8 cellular contexts compared by ENCODE assay signal in the genomic region with DNA sequence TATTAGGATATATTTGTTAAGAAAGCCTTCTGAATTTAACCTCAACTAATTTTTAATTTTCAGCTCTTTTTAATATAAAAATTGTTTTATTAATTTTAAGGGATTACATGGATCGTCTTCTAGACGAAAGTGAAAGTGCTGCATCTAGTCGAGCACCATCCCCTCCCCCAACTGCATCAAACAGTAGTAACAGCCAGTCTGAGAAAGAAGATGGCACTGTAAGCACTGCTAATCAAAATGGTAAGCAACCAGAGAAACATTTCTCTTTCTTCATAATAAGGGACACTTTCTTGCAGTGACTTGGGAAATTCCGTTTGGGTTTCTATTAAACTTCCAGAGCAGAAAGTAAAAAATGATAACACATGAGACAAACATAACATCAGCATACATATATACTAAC. TPM values are rescaled to one million over a fixed set of nuclear protein-coding genes. Genes with fewer than 3 reads are reported as not detected.
DNase-seq lines count a peak whose midpoint lies in the region; ATAC-seq, FAIRE-seq and TF ChIP-seq lines count a peak whose summit lies in the region.

No MANE protein-coding gene starts in this region.

- H3K4me3 Mint-ChIP-seq in activated naive CD8-positive, alpha-beta T cell treated with anti-CD3 and anti-CD28 coated beads, Interleukin-2, amount 10 ng/mL, durations not matched to agents 7 days and 5 days, result peak overlapping the region; percentile 83
- no peak overlapping the region for H3K4me3 Mint-ChIP-seq in H9

- no peaks in the 10 kb centered on the region for H3K23me2 ChIP-seq in H9 (ENCODE audit: insufficient read length, low read depth, low read length, poor library complexity, severe bottlenecking)

- no peaks in the 10 kb centered on the region for H3K79me2 ChIP-seq in H9 (ENCODE audit: insufficient read depth, low read length)

- H2BK20ac ChIP-seq in H9 (ENCODE audit: low read depth, low read length, poor library complexity, severe bottlenecking), result no peak overlapping the region

- no peak overlapping the region for H3K18ac ChIP-seq in H9 (ENCODE audit: insufficient read length, low read depth, low read length)

- FAIRE-seq in GM12892 (lab: Jason Lieb, UNC), result no peak

- DNase-seq in Right ventricle myocardium superior (no peak), right atrium auricular region (ENCODE audit: low spot score) (no peak), midbrain (lab: John Stamatoyannopoulos, UW) (peak; percentile 70), upper lobe of right lung (no peak), H9 (no peak), epidermal melanocyte (ENCODE audit: insufficient read length, low spot score) (no peak), GM12892 (ENCODE audit: insufficient read length) (no peak)
- no peak for DNase-seq in activated naive CD8-positive, alpha-beta T cell treated with anti-CD3 and anti-CD28 coated beads, Interleukin-2, amount 10 ng/mL, durations not matched to agents 7 days and 5 days

- no peaks in the 10 kb centered on the region for H4K20me1 ChIP-seq in H9 (ENCODE audit: control insufficient read depth, insufficient read depth, insufficient read length)

- no peak overlapping the region for H4K8ac ChIP-seq in H9 (replicated peaks; ENCODE audit: insufficient read length, low read depth, low read length)

- no peak overlapping the region for H2AFZ ChIP-seq in H9 (ENCODE audit: low read length)

- no peak overlapping the region for H3K14ac ChIP-seq in H9 (ENCODE audit: insufficient read depth, low read length)

- no peaks in the 10 kb centered on the region for H3K9me3 ChIP-seq in right atrium auricular region
- H3K9me3 ChIP-seq in upper lobe of right lung, result no peaks in the 10 kb centered on the region
- H3K9me3 ChIP-seq in H9 (ENCODE audit: control insufficient read depth, low read depth, low read length), result no peaks in the 10 kb centered on the region

- H3K4me1 ChIP-seq in right atrium auricular region (peaks cover 0 to 8% of the 10 kb centered on the region in 2 donors), upper lobe of right lung (no peaks in the 10 kb centered on the region), H9 (ENCODE audit: insufficient read depth, low read length) (no peaks in the 10 kb centered on the region)

- H3K27ac Mint-ChIP-seq in activated naive CD8-positive, alpha-beta T cell treated with anti-CD3 and anti-CD28 coated beads, Interleukin-2, amount 10 ng/mL, durations not matched to agents 7 days and 5 days, result peak overlapping the region; percentile 93
- H3K27ac Mint-ChIP-seq in H9, result no peak overlapping the region

- H3K36me3 ChIP-seq in right atrium auricular region (peaks cover 80% of the 10 kb centered on the region), upper lobe of right lung (peaks cover 90% of the 10 kb centered on the region)

- H3T11ph ChIP-seq in H9 (ENCODE audit: low read length), result no peak overlapping the region

- H3K4ac ChIP-seq in H9 (ENCODE audit: low read depth, low read length), result no peak overlapping the region

- H3K27ac ChIP-seq in right atrium auricular region, result peak overlapping the region in 1 of 2 donors; percentile 29
- H3K27ac ChIP-seq in upper lobe of right lung, result no peak overlapping the region
- no peak overlapping the region for H3K27ac ChIP-seq in H9 (ENCODE audit: insufficient read length, low read depth, low read length)

- H2BK5ac ChIP-seq in H9 (ENCODE audit: insufficient read length, low read length), result no peak overlapping the region

- H3K27me3 ChIP-seq in right atrium auricular region (no peaks in the 10 kb centered on the region), upper lobe of right lung (no peaks in the 10 kb centered on the region), H9 (ENCODE audit: insufficient read depth, low read length) (no peaks in the 10 kb centered on the region)

- no peak overlapping the region for H2BK12ac ChIP-seq in H9 (ENCODE audit: insufficient read length, low read depth, low read length)

- no peak overlapping the region for H4K91ac ChIP-seq in H9 (ENCODE audit: insufficient read length, low read depth, low read length)

- no peak overlapping the region for H3K23ac ChIP-seq in H9 (ENCODE audit: insufficient read length, low read depth, low read length)

- H3K4me2 ChIP-seq in H9 (ENCODE audit: insufficient read depth, insufficient read length, low read length), result no peak overlapping the region

- no peaks in the 10 kb centered on the region for H3K27me3 Mint-ChIP-seq in activated naive CD8-positive, alpha-beta T cell treated with anti-CD3 and anti-CD28 coated beads, Interleukin-2, amount 10 ng/mL, durations not matched to agents 7 days and 5 days
- no peaks in the 10 kb centered on the region for H3K27me3 Mint-ChIP-seq in H9 (ENCODE audit: low read depth)

- no peak overlapping the region for H2AK5ac ChIP-seq in H9 (ENCODE audit: insufficient read length, low read length)

- no peaks in the 10 kb centered on the region for H3K79me1 ChIP-seq in H9 (ENCODE audit: insufficient read depth, low read depth, low read length, poor library complexity, severe bottlenecking)

- TF ChIP-seq CTCF in right atrium auricular region (IDR thresholded peaks at IDR 0.05) (no peak), upper lobe of right lung (IDR thresholded peaks at IDR 0.05) (no peak), H9 (conservative IDR thresholded peaks at IDR 0.05) (no peak)

- intact Hi-C loops in Right ventricle myocardium superior (cut with DNase I), result no loop called here
- intact Hi-C loops in upper lobe of right lung (cut with DNase I), result no loop called here

- H3K4me1 Mint-ChIP-seq in activated naive CD8-positive, alpha-beta T cell treated with anti-CD3 and anti-CD28 coated beads, Interleukin-2, amount 10 ng/mL, durations not matched to agents 7 days and 5 days, result peaks cover 20% of the 10 kb centered on the region
- H3K4me1 Mint-ChIP-seq in H9, result no peaks in the 10 kb centered on the region

- no CpG with 5 or more reads among the region's 4 CpGs for WGBS in H9 (ENCODE audit: extremely low coverage, insufficient read length, low lambda C conversion rate)

- H3K9me3 Mint-ChIP-seq in activated naive CD8-positive, alpha-beta T cell treated with anti-CD3 and anti-CD28 coated beads, Interleukin-2, amount 10 ng/mL, durations not matched to agents 7 days and 5 days, result no peaks in the 10 kb centered on the region
- H3K9me3 Mint-ChIP-seq in H9, result no peaks in the 10 kb centered on the region

- no peak for TF ChIP-seq POLR2A in GM12892 (IDR thresholded peaks at IDR 0.05; ENCODE audit: low read depth, low read length)

- H3K36me3 Mint-ChIP-seq in activated naive CD8-positive, alpha-beta T cell treated with anti-CD3 and anti-CD28 coated beads, Interleukin-2, amount 10 ng/mL, durations not matched to agents 7 days and 5 days, result peaks cover 31% of the 10 kb centered on the region
- H3K36me3 Mint-ChIP-seq in H9 (ENCODE audit: insufficient read depth in 1 of 3, low read depth in 3 of 3), result peaks cover 9 to 55% (median 47%) of the 10 kb centered on the region in 3 experiments; a peak in 5 of 7 replicates

- no peak overlapping the region for H4K5ac ChIP-seq in H9 (ENCODE audit: insufficient read length, low read depth, low read length)

- no peak overlapping the region for H3K56ac ChIP-seq in H9 (ENCODE audit: insufficient read length, low read depth, low read length)

- no peak overlapping the region for H2BK120ac ChIP-seq in H9 (ENCODE audit: low read depth, low read length, poor library complexity, severe bottlenecking)

- H2BK15ac ChIP-seq in H9 (ENCODE audit: low read depth, low read length), result no peak overlapping the region

- ATAC-seq in Right ventricle myocardium superior (ENCODE audit: poor library complexity), result peak; percentile 75
- ATAC-seq in activated naive CD8-positive, alpha-beta T cell treated with anti-CD3 and anti-CD28 coated beads, Interleukin-2, amount 10 ng/mL, durations not matched to agents 7 days and 5 days (ENCODE audit: low read depth), result peak; percentile 91
- ATAC-seq in upper lobe of right lung, result peak; percentile 51

- no peak overlapping the region for H3K9ac ChIP-seq in H9 (ENCODE audit: extremely low read depth, insufficient read length, low read length)

- peak overlapping the region in 1 of 2 donors; percentile 23 for H3K4me3 ChIP-seq in right atrium auricular region
- H3K4me3 ChIP-seq in upper lobe of right lung, result peak overlapping the region; percentile 41

- POLR2A ChIA-PET in activated naive CD8-positive, alpha-beta T cell treated with anti-CD3 and anti-CD28 coated beads, Interleukin-2, amount 10 ng/mL, durations not matched to agents 7 days and 5 days (lab: Charles Lee), result interaction anchor here (1.1 kb wide), 1 partner anchor 51 kb away, joined by 4 read pairs; no protein-coding TSS in a partner anchor

RNA-seq across cellular contexts. Expression of gene MIER1, which starts 56.9 kb away (rescaled TPM):
- 15.2 TPM for total RNA-seq in Right ventricle myocardium superior
- total RNA-seq in right atrium auricular region, result 10 to 100 TPM; 18.2 to 18.4 TPM
- 10 to 100 TPM; 55.5 to 57.1 TPM for total RNA-seq in activated naive CD8-positive, alpha-beta T cell treated with anti-CD3 and anti-CD28 coated beads, Interleukin-2, amount 10 ng/mL, durations not matched to agents 7 days and 5 days
- total RNA-seq in upper lobe of right lung, result 43.8 TPM
- total RNA-seq in H9 (2021), result 28.5 and 29.7 TPM in 2 replicates
- polyA plus RNA-seq in GM12892 (2012; ENCODE audit: missing spikeins), result 27.8 TPM

RNA-seq across cellular contexts. Expression of gene DNAI4, which starts 57.0 kb away (rescaled TPM):
- total RNA-seq in Right ventricle myocardium superior, result 13.5 TPM
- 10 to 100 TPM in 1 of 2 donors, 1 to 10 TPM in 1; 6.9 to 10.3 TPM for total RNA-seq in right atrium auricular region
- 1 to 10 TPM; 3.1 to 4.2 TPM for total RNA-seq in activated naive CD8-positive, alpha-beta T cell treated with anti-CD3 and anti-CD28 coated beads, Interleukin-2, amount 10 ng/mL, durations not matched to agents 7 days and 5 days
- 10.2 TPM for total RNA-seq in upper lobe of right lung
- total RNA-seq in H9 (2021), result 0.81 and 1.4 TPM in 2 replicates
- polyA plus RNA-seq in GM12892 (2012; ENCODE audit: missing spikeins), result 0.49 TPM
